ENCODE assay signal across 8 cellular contexts in genomic region chr13:52235900-52236595, GRCh38.
DNase-seq lines count a peak whose midpoint lies in the region; ATAC-seq and TF ChIP-seq lines count a peak whose summit lies in the region.
"Not testable (repeated sequence)": the region's sequence is repeated elsewhere in the genome, so short reads cannot be mapped to it uniquely, and the experiment has no call there.

No MANE protein-coding gene starts in this region.

- not testable (repeated sequence) for H3K9ac ChIP-seq in MM.1S (ENCODE audit: low read length)

- H4K20me1 ChIP-seq in MM.1S (ENCODE audit: insufficient read depth, low read length), result not testable (repeated sequence)

- H3K4me2 ChIP-seq in MM.1S (ENCODE audit: low read depth, low read length), result not testable (repeated sequence)

- not testable (repeated sequence) for H3K9me3 ChIP-seq in MM.1S (replicated peaks; ENCODE audit: insufficient read depth, low read length)

- not testable (repeated sequence) for H3K9me3 Mint-ChIP-seq in HFFc6; activated T-helper 17 cell treated with anti-CD3 and anti-CD28 coated beads, Interleukin-2, amount 50 U/mL, for 72 hours; nephron progenitor cell

- DNase-seq in GM10248 (ENCODE audit: extremely low spot score), result not testable (repeated sequence)
- peak; percentile 86 for DNase-seq in HFFc6
- peak; percentile 38 for DNase-seq in MM.1S
- DNase-seq in RPMI7951 (ENCODE audit: low read depth), result peak; percentile 50
- DNase-seq in fibroblast of the aortic adventitia (ENCODE audit: low read depth), result peak; percentile 85
- peak; percentile 53 for DNase-seq in nephron progenitor cell
- peak; percentile 48 for DNase-seq in superior temporal gyrus (ENCODE audit: extremely low spot score)

- peak; percentile 75 for ATAC-seq in activated T-helper 17 cell treated with anti-CD3 and anti-CD28 coated beads, Interleukin-2, amount 50 U/mL, for 72 hours (replicated peaks)

- POLR2A ChIA-PET in GM10248 (lab: Yijun Ruan, JAX), result not testable (repeated sequence)

- not testable (repeated sequence) for H3K4me1 Mint-ChIP-seq in HFFc6 (ENCODE audit: low read depth); activated T-helper 17 cell treated with anti-CD3 and anti-CD28 coated beads, Interleukin-2, amount 50 U/mL, for 72 hours; nephron progenitor cell

- H3K79me2 ChIP-seq in MM.1S (ENCODE audit: low read length), result not testable (repeated sequence)

- H3K36me3 ChIP-seq in MM.1S (replicated peaks; ENCODE audit: insufficient read depth, low read length), result not testable (repeated sequence)

- not testable (repeated sequence) for H3K27me3 ChIP-seq in MM.1S (replicated peaks; ENCODE audit: insufficient read depth, low read length)

- H3K27ac Mint-ChIP-seq in HFFc6; activated T-helper 17 cell treated with anti-CD3 and anti-CD28 coated beads, Interleukin-2, amount 50 U/mL, for 72 hours; nephron progenitor cell: not testable (repeated sequence)

- not testable (repeated sequence) for H3F3A ChIP-seq in MM.1S (ENCODE audit: insufficient read depth, low read length)

- H2AFZ ChIP-seq in MM.1S (ENCODE audit: low read length), result not testable (repeated sequence)

- not testable (repeated sequence) for H3K9me2 ChIP-seq in MM.1S (replicated peaks; ENCODE audit: insufficient read depth, low read length)

- H3K4me1 ChIP-seq in MM.1S (ENCODE audit: low read length), result not testable (repeated sequence)

- CTCF ChIA-PET in GM10248 (lab: Yijun Ruan, JAX), result interaction anchor here (0.6 to 0.7 kb wide), 5 partner anchors 12 to 274 kb away, joined by 3 read pairs; partner anchors contain the start of gene VPS36

- H3K27me3 Mint-ChIP-seq in HFFc6 (ENCODE audit: insufficient read depth); activated T-helper 17 cell treated with anti-CD3 and anti-CD28 coated beads, Interleukin-2, amount 50 U/mL, for 72 hours; nephron progenitor cell (ENCODE audit: low read depth, poor library complexity): not testable (repeated sequence)

- not testable (repeated sequence) for H3K27ac ChIP-seq in MM.1S (ENCODE audit: low read length)

- H3K36me3 Mint-ChIP-seq in HFFc6 (ENCODE audit: low read depth); activated T-helper 17 cell treated with anti-CD3 and anti-CD28 coated beads, Interleukin-2, amount 50 U/mL, for 72 hours (ENCODE audit: low read depth); nephron progenitor cell (ENCODE audit: low read depth): not testable (repeated sequence)

- peak; percentile 62 for TF ChIP-seq CTCF in GM10248 (IDR thresholded peaks at IDR 0.05; ENCODE audit: control extremely low read depth, extremely low read depth, low read depth, missing control alignments)
- peak; percentile 84 for TF ChIP-seq CTCF in HFFc6 (IDR thresholded peaks at IDR 0.05)
- TF ChIP-seq CTCF in MM.1S (IDR thresholded peaks at IDR 0.05; ENCODE audit: low read length), result peak; percentile 12; the same call in 1 of the 2 replicates
- TF ChIP-seq CTCF in fibroblast of the aortic adventitia (IDR thresholded peaks at IDR 0.05; ENCODE audit: insufficient read depth, low read length), result peak; percentile 56
- peak; percentile 65 for TF ChIP-seq CTCF in nephron progenitor cell (IDR thresholded peaks at IDR 0.05)

- H3K4me3 Mint-ChIP-seq in HFFc6 (peak overlapping the region; percentile 32; the same call in 1 of the 2 replicates), nephron progenitor cell (peak overlapping the region; percentile 64)
- H3K4me3 Mint-ChIP-seq in activated T-helper 17 cell treated with anti-CD3 and anti-CD28 coated beads, Interleukin-2, amount 50 U/mL, for 72 hours, result not testable (repeated sequence)

- not testable (repeated sequence) for H3K4me3 ChIP-seq in MM.1S (ENCODE audit: low read length); fibroblast of the aortic adventitia (ENCODE audit: low read depth, low read length)

Comparison
In these comparisons a context has a peak if more than half of its experiments do, and no peak if none do; other contexts are left out.
1. CTCF ChIP-seq: peak in every context shown above with its lines; median percentile 84 in HFFc6; 65 in nephron progenitor cell; 62 in GM10248; 56 in fibroblast of the aortic adventitia; 12 in MM.1S.